Comparison of ENCODE assay signal across 14 cellular contexts in genomic region chr1:167638064-167638463, GRCh38. TPM values are rescaled to one million over a fixed set of nuclear protein-coding genes. Genes with fewer than 3 reads are reported as not detected.
DNase-seq lines count a peak whose midpoint lies in the region; ATAC-seq and TF ChIP-seq lines count a peak whose summit lies in the region.
"Had no signal": no experiment of that assay in that cellular context is flagged by ENCODE, and none has a peak within 500 bp of the region (broad histone marks: within the 10 kb centered on the region; RNA-seq: fewer than 3 reads in every experiment).

No MANE protein-coding gene starts in this region.

- CTCF ChIA-PET in activated CD4-positive, alpha-beta T cell treated with anti-CD3 and anti-CD28 coated beads for 36 hours (lab: Charles Lee): interaction anchor here (1.2 to 1.7 kb wide), 3 partner anchors 8 to 37 kb away, joined by 4 to 22 read pairs (median 8); no protein-coding TSS in a partner anchor
- CTCF ChIA-PET in PC-9 (lab: Charles Lee): no interaction called here

- no peak overlapping the region for H3K9ac ChIP-seq in neuronal stem cell (ENCODE audit: low read depth, low read length, poor library complexity)
- H3K9ac ChIP-seq: KMS-11 had no signal

- TF ChIP-seq CTCF in PC-9 (conservative IDR thresholded peaks at IDR 0.05): no peak

- H3K36me3 ChIP-seq in neuronal stem cell (replicated peaks in 1 of 2; ENCODE audit: control insufficient read depth in 2 of 2, insufficient read depth in 2 of 2, low read length in 2 of 2): no peaks in the 10 kb centered on the region
- no peaks in the 10 kb centered on the region for H3K36me3 ChIP-seq in PC-9 (ENCODE audit: low read depth)
- H3K36me3 ChIP-seq: prostate gland had no signal

- POLR2A ChIA-PET in activated CD4-positive, alpha-beta T cell treated with anti-CD3 and anti-CD28 coated beads for 36 hours (lab: Charles Lee): interaction anchor here (0.7 to 2.3 kb wide), 3 partner anchors 10 to 80 kb away, joined by 3 to 6 read pairs (median 5); no protein-coding TSS in a partner anchor
- POLR2A ChIA-PET in PC-9 (lab: Charles Lee; ENCODE audit: unreplicated experiment): no interaction called here

- H3K4me3 ChIP-seq in neuronal stem cell (ENCODE audit: low read length in 2 of 2) (no peak overlapping the region), PC-9 (no peak overlapping the region)
- H3K4me3 ChIP-seq: prostate gland, SK-N-MC had no signal

- no TSS peak for BruUV-seq in PC-9 (replicated peaks; lab: Mats Ljungman, UMichigan)

- peaks cover 0 to 41% (median 0%) of the 10 kb centered on the region in 3 experiments for H3K27me3 ChIP-seq in neuronal stem cell (ENCODE audit: control insufficient read depth in 3 of 3, insufficient read depth in 3 of 3, low read depth in 1 of 3, low read length in 3 of 3)
- peaks cover 42% of the 10 kb centered on the region for H3K27me3 ChIP-seq in PC-9 (ENCODE audit: insufficient read depth, low read depth)

- no peaks in the 10 kb centered on the region for H3K79me1 ChIP-seq in neuronal stem cell (ENCODE audit: low read depth, low read length)

- no peak overlapping the region for H2AFZ ChIP-seq in neuronal stem cell (ENCODE audit: low read length)
- no peak overlapping the region for H2AFZ ChIP-seq in PC-9

- intact Hi-C loops in activated CD4-positive, alpha-beta T cell treated with anti-CD3 and anti-CD28 coated beads for 36 hours (cut with DNase I, micrococcal nuclease): loop anchor here in 1 of 2 experiments (10.0 kb wide), 1 partner anchor 297 kb away; the partner anchor contains the start of genes DCAF6 and MPC2
- intact Hi-C loops in PC-9 (cut with micrococcal nuclease; ENCODE audit: unreplicated experiment): no loop called here

- H3K36me3 Mint-ChIP-seq in activated CD4-positive, alpha-beta T cell treated with anti-CD3 and anti-CD28 coated beads for 36 hours (ENCODE audit: low read depth): peaks cover 56% of the 10 kb centered on the region
- peaks cover 65% of the 10 kb centered on the region for H3K36me3 Mint-ChIP-seq in activated naive CD8-positive, alpha-beta T cell treated with anti-CD3 and anti-CD28 coated beads for 36 hours

- H3K27ac ChIP-seq in neuronal stem cell (replicated peaks; ENCODE audit: low read length) (no peak overlapping the region), PC-9 (no peak overlapping the region)
- H3K27ac ChIP-seq: KMS-11, prostate gland, SK-N-MC, VCaP had no signal

- WGBS in neuronal stem cell (ENCODE audit: extremely low coverage in 2 of 2, insufficient read length in 2 of 2, insufficient replicate concordance in 1 of 2), 2 donors: no CpG with 5 or more reads among the region's 5 CpGs

- peak overlapping the region; percentile 61 for H3K14ac ChIP-seq in neuronal stem cell (ENCODE audit: low read length)

- no peak overlapping the region for H2BK15ac ChIP-seq in neuronal stem cell (ENCODE audit: low read length)

- H3K18ac ChIP-seq in neuronal stem cell (ENCODE audit: low read length): peak overlapping the region; percentile 49

- ATAC-seq in activated CD4-positive, alpha-beta T cell treated with anti-CD3 and anti-CD28 coated beads for 36 hours: no peak
- no peak for ATAC-seq in left lobe of liver

- H3K79me2 ChIP-seq in PC-9 (ENCODE audit: low read depth): no peaks in the 10 kb centered on the region

- no peak overlapping the region for H2BK5ac ChIP-seq in neuronal stem cell (ENCODE audit: low read length)

- H2BK12ac ChIP-seq in neuronal stem cell (ENCODE audit: low read length): no peak overlapping the region

- in situ Hi-C loops in GM18951 (cut with MboI; ENCODE audit: low sequenced_read_pairs, unreplicated experiment): no loop called here

- peak overlapping the region; percentile 77 for H3K23ac ChIP-seq in neuronal stem cell (ENCODE audit: low read depth, low read length, poor library complexity)

- peak overlapping the region; percentile 66 for H4K91ac ChIP-seq in neuronal stem cell (ENCODE audit: low read depth, low read length, poor library complexity)

- no peaks in the 10 kb centered on the region for H3K27me3 Mint-ChIP-seq in activated CD4-positive, alpha-beta T cell treated with anti-CD3 and anti-CD28 coated beads for 36 hours
- H3K27me3 Mint-ChIP-seq in activated naive CD8-positive, alpha-beta T cell treated with anti-CD3 and anti-CD28 coated beads for 36 hours: no peaks in the 10 kb centered on the region

- H3K4ac ChIP-seq in neuronal stem cell (ENCODE audit: low read length): no peak overlapping the region

- H2AK5ac ChIP-seq in neuronal stem cell (ENCODE audit: low read depth, low read length): peak overlapping the region; percentile 64

- H3K9me3 Mint-ChIP-seq in activated CD4-positive, alpha-beta T cell treated with anti-CD3 and anti-CD28 coated beads for 36 hours (ENCODE audit: low read depth): no peaks in the 10 kb centered on the region
- no peaks in the 10 kb centered on the region for H3K9me3 Mint-ChIP-seq in activated naive CD8-positive, alpha-beta T cell treated with anti-CD3 and anti-CD28 coated beads for 36 hours

- no peaks in the 10 kb centered on the region for H3K9me2 ChIP-seq in PC-9 (ENCODE audit: insufficient read depth)

- no peak overlapping the region for H2BK120ac ChIP-seq in neuronal stem cell (ENCODE audit: low read depth, low read length)

- H3K9me3 ChIP-seq in neuronal stem cell (replicated peaks in 1 of 2; ENCODE audit: control insufficient read depth in 2 of 2, insufficient read depth in 1 of 2, low read depth in 1 of 2, low read length in 2 of 2): no peaks in the 10 kb centered on the region
- H3K9me3 ChIP-seq in PC-9 (ENCODE audit: insufficient read depth, low read depth): no peaks in the 10 kb centered on the region
- H3K9me3 ChIP-seq: prostate gland had no signal

- no peaks in the 10 kb centered on the region for H4K20me1 ChIP-seq in PC-9 (ENCODE audit: insufficient read depth)

- no peaks in the 10 kb centered on the region for H3F3A ChIP-seq in PC-9 (ENCODE audit: insufficient read depth, low read depth)

- H3K27ac Mint-ChIP-seq in activated CD4-positive, alpha-beta T cell treated with anti-CD3 and anti-CD28 coated beads for 36 hours: peak overlapping the region; percentile 93
- peak overlapping the region; percentile 92 for H3K27ac Mint-ChIP-seq in activated naive CD8-positive, alpha-beta T cell treated with anti-CD3 and anti-CD28 coated beads for 36 hours

- H3K4me2 ChIP-seq in neuronal stem cell (ENCODE audit: insufficient read depth, low read length, poor library complexity, severe bottlenecking) (no peak overlapping the region), PC-9 (no peak overlapping the region)
- H3K4me2 ChIP-seq: KMS-11 had no signal

- no peak overlapping the region for H3K4me3 Mint-ChIP-seq in activated CD4-positive, alpha-beta T cell treated with anti-CD3 and anti-CD28 coated beads for 36 hours
- peak overlapping the region; percentile 51 for H3K4me3 Mint-ChIP-seq in activated naive CD8-positive, alpha-beta T cell treated with anti-CD3 and anti-CD28 coated beads for 36 hours

- DNase-seq in activated CD4-positive, alpha-beta T cell treated with anti-CD3 and anti-CD28 coated beads for 36 hours: no peak
- DNase-seq in activated CD4-positive, alpha-beta T cell treated with anti-CD3 and anti-CD28 coated beads for 1 hour: no peak
- DNase-seq in activated naive CD8-positive, alpha-beta T cell treated with anti-CD3 and anti-CD28 coated beads for 36 hours: no peak
- DNase-seq in neuronal stem cell (ENCODE audit: low spot score) (no peak), left lobe of liver (ENCODE audit: low spot score) (no peak), ureter (ENCODE audit: low spot score) (no peak), PC-9 (no peak)
- DNase-seq: NCI-H1436; stimulated activated CD4-positive, alpha-beta T cell treated with anti-CD3 and anti-CD28 coated beads, Interleukin-12 subunit alpha, Interleukin-12 subunit beta, amount 100 ng/mL, for 4 hours had no signal

- no peak overlapping the region for H4K8ac ChIP-seq in neuronal stem cell (ENCODE audit: low read depth, low read length)

- H3K4me1 ChIP-seq in neuronal stem cell (ENCODE audit: control insufficient read depth in 2 of 2, insufficient read depth in 1 of 2, low read depth in 1 of 2, low read length in 2 of 2): peaks cover 0 to 12% of the 10 kb centered on the region in 2 donors
- no peaks in the 10 kb centered on the region for H3K4me1 ChIP-seq in PC-9 (replicated peaks; ENCODE audit: insufficient read depth)
- H3K4me1 ChIP-seq: prostate gland had no signal

- peaks cover 95% of the 10 kb centered on the region for H3K4me1 Mint-ChIP-seq in activated CD4-positive, alpha-beta T cell treated with anti-CD3 and anti-CD28 coated beads for 36 hours
- H3K4me1 Mint-ChIP-seq in activated naive CD8-positive, alpha-beta T cell treated with anti-CD3 and anti-CD28 coated beads for 36 hours: peaks cover 82% of the 10 kb centered on the region

- TF ChIP-seq POLR2A in GM18951 (IDR thresholded peaks at IDR 0.05; ENCODE audit: extremely low read depth, insufficient read depth, insufficient read length): peak; percentile 0

RNA-seq across cellular contexts. Expression of gene RCSD1, which starts 8.0 kb away (rescaled TPM):
- 10 to 100 TPM; 59.9 to 62.0 TPM for total RNA-seq in activated CD4-positive, alpha-beta T cell treated with anti-CD3 and anti-CD28 coated beads for 36 hours
- total RNA-seq in activated naive CD8-positive, alpha-beta T cell treated with anti-CD3 and anti-CD28 coated beads for 36 hours: 10 to 100 TPM; 56.4 to 58.2 TPM
- 0.22 TPM for polyA plus RNA-seq in neuronal stem cell (2013, experiment 1 of 2)
- 0.15 TPM for polyA plus RNA-seq in neuronal stem cell (2013, experiment 2 of 2)
- total RNA-seq in left lobe of liver (3.7 TPM), ureter (8.7 TPM), PC-9 (2021) (not detected in 2 replicates)
